In genomic region chr15:40252438-40253178, GRCh38 we compare ENCODE assay signal across 1 cellular context.
TF ChIP-seq lines count a peak whose summit lies in the region.

No MANE protein-coding gene starts in this region.

TF ChIP-seq in SK-N-SH treated with all-trans-retinoic acid at 6 μM for 48 hours, 23 proteins besides CTCF, POLR2A, EP300 and RAD21 (continued from another document):
- TF ChIP-seq POU6F1 (CRISPR knock-in tag; IDR thresholded peaks at IDR 0.05; ENCODE audit: borderline replicate concordance, low read depth): no peak
- TF ChIP-seq TSHZ2 (CRISPR knock-in tag; IDR thresholded peaks at IDR 0.05): no peak
- TF ChIP-seq GLIS3 (CRISPR knock-in tag; IDR thresholded peaks at IDR 0.05): no peak
- no peak for TF ChIP-seq ESRRG (CRISPR knock-in tag; IDR thresholded peaks at IDR 0.05)
- TF ChIP-seq OSR1 (CRISPR knock-in tag; IDR thresholded peaks at IDR 0.05): no peak
- TF ChIP-seq ZNF8 (CRISPR knock-in tag; IDR thresholded peaks at IDR 0.05): no peak
- no peak for TF ChIP-seq SNAI2 (CRISPR knock-in tag; IDR thresholded peaks at IDR 0.05)
- no peak for TF ChIP-seq ZNF565 (CRISPR knock-in tag; conservative IDR thresholded peaks at IDR 0.05; ENCODE audit: low read depth)
- no peak for TF ChIP-seq CSDC2 (CRISPR knock-in tag; IDR thresholded peaks at IDR 0.05)
